Comparison of ENCODE assay signal across 20 cellular contexts in the genomic region with DNA sequence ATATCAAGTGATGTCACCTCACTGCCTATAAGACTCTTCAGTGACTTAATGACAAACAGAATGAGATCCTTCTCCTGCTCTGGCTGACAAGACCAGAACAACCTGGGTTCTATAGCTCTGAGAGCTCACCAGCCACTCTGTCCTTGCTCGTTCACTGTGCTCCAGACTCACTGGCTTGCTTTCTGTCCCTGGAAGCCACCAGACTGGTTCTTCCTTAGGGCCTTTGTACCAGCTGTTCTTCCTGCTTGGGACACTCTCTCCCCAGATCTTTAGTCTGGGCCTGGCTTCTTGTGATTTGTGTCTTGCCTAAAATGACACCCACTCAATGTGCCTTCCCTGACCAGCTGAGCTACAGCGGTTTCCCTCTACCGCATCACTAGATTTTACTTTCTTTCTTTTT.
DNase-seq lines count a peak whose midpoint lies in the region; TF ChIP-seq lines count a peak whose summit lies in the region.
"Had no signal": no experiment of that assay in that cellular context is flagged by ENCODE, and none has a peak within 500 bp of the region (broad histone marks: within the 10 kb centered on the region; RNA-seq: fewer than 3 reads in every experiment).

No MANE protein-coding gene starts in this region.

- H3K4me1 ChIP-seq in Loucy (ENCODE audit: insufficient read depth, low read length, poor library complexity, severe bottlenecking) (peaks cover 72% of the 10 kb centered on the region), colonic mucosa (peaks cover 5% of the 10 kb centered on the region)

- peaks cover 90% of the 10 kb centered on the region for H3K79me2 ChIP-seq in Loucy (ENCODE audit: insufficient read depth, low read length)

- DNase-seq in colonic mucosa, result peak; percentile 54
- no peak for DNase-seq in neural crest cell (ENCODE audit: low read depth, low spot score)
- no peak for DNase-seq in activated effector memory CD4-positive, alpha-beta T cell treated with Interleukin-2 at 50 U/mL for 16 hours
- DNase-seq in kidney glomerular epithelial cell (lab: John Stamatoyannopoulos, UW), result no peak
- no peak for DNase-seq in SKM-1 (lab: John Stamatoyannopoulos, UW; ENCODE audit: unreplicated experiment)
- no peak for DNase-seq in T-helper 2 cell treated with Interferon-gamma antibody and Interleukin-4, amounts not matched to agents 5 μg/mL and 100 μg/mL, for 36 hours (ENCODE audit: low spot score)
- DNase-seq: adrenal gland; CD4-positive, alpha-beta T cell; DMS79 treated with DMSO at 0.1 percent for 48 hours; foreskin fibroblast; MV-4-11; NCI-H2081; NCI-H526 had no signal

- H2AFZ ChIP-seq in Loucy (ENCODE audit: low read length), result no peak overlapping the region
- H2AFZ ChIP-seq: GM23338 had no signal

- peaks cover 2% of the 10 kb centered on the region for H3K36me3 Mint-ChIP-seq in neural crest cell (ENCODE audit: low read depth)
- peaks cover 4% of the 10 kb centered on the region for H3K36me3 Mint-ChIP-seq in T-helper 2 cell treated with Interferon-gamma antibody and Interleukin-4, amounts not matched to agents 5 μg/mL and 100 μg/mL, for 36 hours (ENCODE audit: low read depth)

- peak overlapping the region; percentile 55 for H3K4me2 ChIP-seq in Loucy (ENCODE audit: low read depth, low read length, poor library complexity, severe bottlenecking)

- H3K27me3 Mint-ChIP-seq in neural crest cell (ENCODE audit: low read depth), result no peaks in the 10 kb centered on the region
- no peaks in the 10 kb centered on the region for H3K27me3 Mint-ChIP-seq in T-helper 2 cell treated with Interferon-gamma antibody and Interleukin-4, amounts not matched to agents 5 μg/mL and 100 μg/mL, for 36 hours (ENCODE audit: low read depth)
- H3K27me3 Mint-ChIP-seq: CD4-positive, alpha-beta T cell; stimulated activated naive CD8-positive, alpha-beta T cell treated with anti-CD3 and anti-CD28 coated beads, Interleukin-15, Interleukin-2, amounts not matched to agents 100 ng/mL and 50 ng/mL, for 24 hours had no signal

- H3K9me2 ChIP-seq in Loucy (replicated peaks; ENCODE audit: low read depth, low read length), result no peaks in the 10 kb centered on the region

- H3K9ac ChIP-seq in Loucy (ENCODE audit: low read depth, low read length, poor library complexity, severe bottlenecking), result peak overlapping the region; percentile 39
- H3K9ac ChIP-seq in colonic mucosa (ENCODE audit: low read depth in 2 of 2, low read length in 2 of 2), result no peak overlapping the region

- intact Hi-C loops in colonic mucosa (cut with DNase I), result no loop called here

- no peaks in the 10 kb centered on the region for H3K9me3 Mint-ChIP-seq in neural crest cell
- H3K9me3 Mint-ChIP-seq in T-helper 2 cell treated with Interferon-gamma antibody and Interleukin-4, amounts not matched to agents 5 μg/mL and 100 μg/mL, for 36 hours, result no peaks in the 10 kb centered on the region
- H3K9me3 Mint-ChIP-seq: activated T-helper 2 cell treated with anti-CD3 and anti-CD28 coated beads, Interferon-gamma antibody, Interleukin-2, Interleukin-4, amounts not matched to agents 10 μg/mL and 5 μg/mL and 100 μg/mL, durations not matched to agents 14 hours and 24 hours and 36 hours; CD4-positive, alpha-beta T cell; GM23338; stimulated activated naive CD8-positive, alpha-beta T cell treated with anti-CD3 and anti-CD28 coated beads, Interleukin-15, Interleukin-2, amounts not matched to agents 100 ng/mL and 50 ng/mL, for 24 hours had no signal

- H3K9me3 ChIP-seq in Loucy (ENCODE audit: insufficient read depth, low read depth, low read length) (no peaks in the 10 kb centered on the region), colonic mucosa (no peaks in the 10 kb centered on the region)
- H3K9me3 ChIP-seq: adrenal gland, right atrium auricular region, SJSA1 had no signal

- H3K27me3 ChIP-seq in Loucy (ENCODE audit: insufficient read depth, low read length, poor library complexity, severe bottlenecking), result no peaks in the 10 kb centered on the region
- no peaks in the 10 kb centered on the region for H3K27me3 ChIP-seq in colonic mucosa
- H3K27me3 ChIP-seq: adrenal gland, right atrium auricular region, SJSA1 had no signal

- peak overlapping the region; percentile 82 for H3K27ac ChIP-seq in C4-2B
- no peak overlapping the region for H3K27ac ChIP-seq in colonic mucosa
- H3K27ac ChIP-seq: adrenal gland, right atrium auricular region, SJSA1 had no signal

- no peaks in the 10 kb centered on the region for H4K20me1 ChIP-seq in Loucy (ENCODE audit: insufficient read depth, low read length, poor library complexity, severe bottlenecking)

- H3K4me1 Mint-ChIP-seq in neural crest cell, result peaks cover 44% of the 10 kb centered on the region
- peaks cover 18% of the 10 kb centered on the region for H3K4me1 Mint-ChIP-seq in T-helper 2 cell treated with Interferon-gamma antibody and Interleukin-4, amounts not matched to agents 5 μg/mL and 100 μg/mL, for 36 hours (ENCODE audit: low read depth)

- no peak overlapping the region for H3K4me3 Mint-ChIP-seq in neural crest cell
- no peak overlapping the region for H3K4me3 Mint-ChIP-seq in T-helper 2 cell treated with Interferon-gamma antibody and Interleukin-4, amounts not matched to agents 5 μg/mL and 100 μg/mL, for 36 hours
- H3K4me3 Mint-ChIP-seq: CD4-positive, alpha-beta T cell; GM23338; stimulated activated naive CD8-positive, alpha-beta T cell treated with anti-CD3 and anti-CD28 coated beads, Interleukin-15, Interleukin-2, amounts not matched to agents 100 ng/mL and 50 ng/mL, for 24 hours had no signal

- no peaks in the 10 kb centered on the region for H3F3A ChIP-seq in Loucy (ENCODE audit: low read depth)

- peak overlapping the region; percentile 1 for H3K4me3 ChIP-seq in Loucy (ENCODE audit: low read length, poor library complexity, severe bottlenecking)
- no peak overlapping the region for H3K4me3 ChIP-seq in colonic mucosa
- H3K4me3 ChIP-seq: adrenal gland, GM23338, right atrium auricular region, SJSA1 had no signal

- no peak for TF ChIP-seq CTCF in C4-2B (conservative IDR thresholded peaks at IDR 0.05)
- no peak for TF ChIP-seq CTCF in Loucy (conservative IDR thresholded peaks at IDR 0.05; ENCODE audit: low read length)
- no peak for TF ChIP-seq CTCF in colonic mucosa (IDR thresholded peaks at IDR 0.05)
- no peak for TF ChIP-seq CTCF in neural crest cell (conservative IDR thresholded peaks at IDR 0.05)

- H3K27ac Mint-ChIP-seq in neural crest cell (ENCODE audit: unreplicated experiment), result peak overlapping the region; percentile 36
- H3K27ac Mint-ChIP-seq in T-helper 2 cell treated with Interferon-gamma antibody and Interleukin-4, amounts not matched to agents 5 μg/mL and 100 μg/mL, for 36 hours, result no peak overlapping the region
- H3K27ac Mint-ChIP-seq: activated T-helper 2 cell treated with anti-CD3 and anti-CD28 coated beads, Interferon-gamma antibody, Interleukin-2, Interleukin-4, amounts not matched to agents 10 μg/mL and 5 μg/mL and 100 μg/mL, durations not matched to agents 14 hours and 24 hours and 36 hours; CD4-positive, alpha-beta T cell; GM23338; stimulated activated naive CD8-positive, alpha-beta T cell treated with anti-CD3 and anti-CD28 coated beads, Interleukin-15, Interleukin-2, amounts not matched to agents 100 ng/mL and 50 ng/mL, for 24 hours had no signal

- no peaks in the 10 kb centered on the region for H3K36me3 ChIP-seq in Loucy (ENCODE audit: insufficient read depth, low read length)
- H3K36me3 ChIP-seq in colonic mucosa, result no peaks in the 10 kb centered on the region
- H3K36me3 ChIP-seq: adrenal gland, right atrium auricular region, SJSA1 had no signal
